Comparison of ENCODE assay signal across 18 cellular contexts in the genomic region with DNA sequence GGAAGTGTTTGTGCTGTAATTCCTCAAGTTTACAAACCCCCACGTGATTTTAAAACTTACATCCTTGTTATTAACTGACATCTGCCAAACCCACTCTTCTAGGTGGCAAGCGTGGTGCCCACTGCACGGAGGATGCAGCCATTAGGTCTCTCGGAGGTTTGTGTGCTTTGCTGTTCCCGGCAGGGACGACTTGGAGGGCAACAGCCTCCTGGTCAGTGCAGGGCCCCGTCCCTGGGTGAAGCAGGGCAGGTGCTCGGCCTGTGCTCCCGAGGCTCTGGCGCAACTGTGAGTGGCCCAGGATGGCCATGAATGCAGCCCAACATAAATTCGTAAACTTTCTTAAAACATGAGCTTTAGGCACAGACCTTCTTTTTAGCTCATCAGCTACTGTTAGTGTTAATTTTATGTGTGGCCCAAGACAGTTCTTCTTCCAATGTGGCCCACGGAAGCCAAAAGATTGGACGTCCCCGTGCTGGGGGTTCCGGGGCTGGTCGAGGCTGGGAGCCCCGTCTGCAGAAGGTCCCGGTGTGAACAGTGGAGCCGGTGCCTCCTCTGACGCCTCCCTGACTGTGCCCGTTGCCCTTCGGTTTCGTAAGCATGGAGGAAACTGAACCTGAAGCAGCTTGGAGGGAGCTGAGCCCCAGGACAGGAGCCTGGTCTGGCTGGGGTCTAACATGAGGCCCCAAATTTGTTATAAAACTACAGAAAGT. TPM values are rescaled to one million over a fixed set of nuclear protein-coding genes. Genes with fewer than 3 reads are reported as not detected.
DNase-seq lines count a peak whose midpoint lies in the region; ATAC-seq, FAIRE-seq and TF ChIP-seq lines count a peak whose summit lies in the region.
"Had no signal": no experiment of that assay in that cellular context is flagged by ENCODE, and none has a peak within 500 bp of the region (broad histone marks: within the 10 kb centered on the region; RNA-seq: fewer than 3 reads in every experiment).

No MANE protein-coding gene starts in this region.

- 83 to 89% (median 84%) methylated on average over 23 of the region's 23 CpGs for WGBS in ovary, 3 donors

- TF ChIP-seq POLR2A in GM12892 (IDR thresholded peaks at IDR 0.05; ENCODE audit: low read depth, low read length) (no peak), ovary (IDR thresholded peaks at IDR 0.05) (no peak)

- FAIRE-seq in GM12892 (lab: Jason Lieb, UNC) = no peak
- FAIRE-seq in HTR-8/SVneo (lab: Jason Lieb, UNC) = no peak
- FAIRE-seq: colon had no signal

- H3K36me3 ChIP-seq in ovary = no peaks in the 10 kb centered on the region

- peaks cover 33% of the 10 kb centered on the region for H3K4me1 ChIP-seq in ovary (ENCODE audit: insufficient read depth)

- peaks cover under 1% of the 10 kb centered on the region; the same call in 1 of the 2 replicates for H3K9me3 ChIP-seq in AG04450 (ENCODE audit: control insufficient read depth, insufficient read depth, low read length)
- H3K9me3 ChIP-seq in ovary = no peaks in the 10 kb centered on the region

- POLR2A ChIA-PET in AG04450 (lab: Yijun Ruan, JAX) = no interaction called here

- TF ChIP-seq CTCF in AG04450 (IDR thresholded peaks at IDR 0.05; ENCODE audit: low read depth, low read length) (no peak), ovary (IDR thresholded peaks at IDR 0.05) (no peak)

- no peak overlapping the region for H3K4me3 ChIP-seq in AG04450 (ENCODE audit: low read depth, low read length)
- no peak overlapping the region for H3K4me3 ChIP-seq in ovary
- H3K4me3 ChIP-seq: GM23338 had no signal

- CTCF ChIA-PET in AG04450 (lab: Charles Lee) = no interaction called here

- no peak for TF ChIP-seq EP300 in ovary (IDR thresholded peaks at IDR 0.05)

- H3K27me3 ChIP-seq in AG04450 (ENCODE audit: control insufficient read depth, insufficient read depth, low read length) = no peaks in the 10 kb centered on the region
- no peaks in the 10 kb centered on the region for H3K27me3 ChIP-seq in ovary

- H3K27ac ChIP-seq in AG04450 (ENCODE audit: low read depth, low read length) (peak overlapping the region; percentile 47), ovary (no peak overlapping the region)
- H3K27ac ChIP-seq: KMS-11 had no signal

- intact Hi-C loops in ovary (cut with DNase I) = no loop called here

- DNase-seq in AG04450 (ENCODE audit: low read depth, low spot score) (no peak), GM12892 (ENCODE audit: insufficient read length) (peak; percentile 9), ecto neural progenitor cell (ENCODE audit: low spot score) (peak; percentile 34), ovary (peak in 3 of 5 donors; percentile 6 to 11 (median 11)), EL (no peak), HTR-8/SVneo (ENCODE audit: insufficient read length, low spot score) (no peak)
- DNase-seq: DMS79; NCI-H1048; NCI-H2029 treated with DMSO at 0.1 percent for 48 hours; nucleus accumbens; stimulated activated CD4-positive, alpha-beta T cell treated with anti-CD3 and anti-CD28 coated beads, Interleukin-15, amount 100 ng/mL, for 24 hours; substantia nigra; T-helper 2 cell had no signal

- ATAC-seq in HG03521 (IDR thresholded peaks at IDR 0.05; ENCODE audit: unreplicated experiment) = no peak
- ATAC-seq: GM23338, right cardiac atrium had no signal

RNA-seq across cellular contexts. Expression of gene GAS6, which starts 11.9 kb away (rescaled TPM):
- polyA plus RNA-seq in AG04450 (2011; rRNA removed) (356 and 455 TPM in 2 replicates), ovary (100 to 1,000 TPM in 1 of 2 donors, 10 to 100 TPM in 1; 44.9 to 183 TPM)
- polyA minus RNA-seq in AG04450 (2011; rRNA and poly(A)+ RNA removed) = 131 and 182 TPM in 2 replicates
- 0.51 TPM for polyA plus RNA-seq in GM12892 (2012; ENCODE audit: missing spikeins)
- total RNA-seq in ovary = 100 to 1,000 TPM in 6 of 7 donors, 10 to 100 TPM in 1; 98.3 to 336 (median 143) TPM

Comparison
In these comparisons a context has a peak if more than half of its experiments do, and no peak if none do; other contexts are left out.
1. DNase-seq: peak in GM12892 (single experiment), ecto neural progenitor cell (single experiment) and ovary (3 of 5); none in AG04450 (single experiment), EL (single experiment) and HTR-8/SVneo (single experiment).